Comparison of ENCODE assay signal across 1 cellular context in genomic region chr2:234544659-234545611, GRCh38.
A peak's percentile ranks its signal among the peaks of the same experiment; 100 is the strongest.
TF ChIP-seq lines count a peak whose summit lies in the region.

No MANE protein-coding gene starts in this region.

TF ChIP-seq in HepG2, 621 proteins besides CTCF, POLR2A, EP300 and RAD21 (continued from another document and continues in another):
- no peak for TF ChIP-seq DZIP1 (CRISPR knock-in tag; IDR thresholded peaks at IDR 0.05)
- TF ChIP-seq ZNF564 (CRISPR knock-in tag; IDR thresholded peaks at IDR 0.05), result no peak
- no peak for TF ChIP-seq KIAA2018 (CRISPR knock-in tag; IDR thresholded peaks at IDR 0.05; ENCODE audit: borderline replicate concordance)
- no peak for TF ChIP-seq MIER2 (CRISPR knock-in tag; IDR thresholded peaks at IDR 0.05)
- no peak for TF ChIP-seq HINFP (CRISPR knock-in tag; IDR thresholded peaks at IDR 0.05; ENCODE audit: low read depth)
- no peak for TF ChIP-seq KDM5A (IDR thresholded peaks at IDR 0.05; ENCODE audit: borderline replicate concordance, low read length)
- TF ChIP-seq PAX8 (CRISPR knock-in tag; IDR thresholded peaks at IDR 0.05; ENCODE audit: borderline replicate concordance), result no peak
- no peak; the same call in 1 of the 2 replicates for TF ChIP-seq TSC22D2 (CRISPR knock-in tag; IDR thresholded peaks at IDR 0.05; ENCODE audit: borderline replicate concordance)
- TF ChIP-seq PTBP1 (IDR thresholded peaks at IDR 0.05; ENCODE audit: low read depth, low read length, poor library complexity, severe bottlenecking), result no peak
- 0 out of 2 replicates have a peak, but pooled peaks have one; percentile 31 for TF ChIP-seq GLI4 (CRISPR knock-in tag; IDR thresholded peaks at IDR 0.05; ENCODE audit: borderline replicate concordance)
- TF ChIP-seq AHR (CRISPR knock-in tag; IDR thresholded peaks at IDR 0.05), result peak; percentile 69; the same call in 1 of the 2 replicates
- TF ChIP-seq PCBP1 (IDR thresholded peaks at IDR 0.05; ENCODE audit: borderline replicate concordance, low read depth, low read length), result 0 out of 2 replicates have a peak, but pooled peaks have one; percentile 67
- no peak for TF ChIP-seq KDM5B (CRISPR knock-in tag; IDR thresholded peaks at IDR 0.05; ENCODE audit: borderline replicate concordance)
- no peak for TF ChIP-seq ZNF674 (CRISPR knock-in tag; IDR thresholded peaks at IDR 0.05; ENCODE audit: low read depth)
- no peak for TF ChIP-seq ZNF24 (IDR thresholded peaks at IDR 0.05)
- TF ChIP-seq ZBTB25 (CRISPR knock-in tag; IDR thresholded peaks at IDR 0.05), result 0 out of 2 replicates have a peak, but pooled peaks have one; percentile 26
- no peak for TF ChIP-seq ZNF230 (CRISPR knock-in tag; IDR thresholded peaks at IDR 0.05)
- TF ChIP-seq FIP1L1 (IDR thresholded peaks at IDR 0.05; ENCODE audit: borderline replicate concordance, insufficient read depth, low read depth, low read length), result no peak
- no peak for TF ChIP-seq JUND (CRISPR knock-in tag; IDR thresholded peaks at IDR 0.05)
- TF ChIP-seq ZNF598 (CRISPR knock-in tag; IDR thresholded peaks at IDR 0.05; ENCODE audit: borderline replicate concordance), result peak; percentile 83; the same call in 1 of the 2 replicates
- peak; percentile 32; the same call in 1 of the 2 replicates for TF ChIP-seq HOXA5 (CRISPR knock-in tag; IDR thresholded peaks at IDR 0.05)
- no peak; the same call in 1 of the 2 replicates for TF ChIP-seq ZBED4 (CRISPR knock-in tag; IDR thresholded peaks at IDR 0.05; ENCODE audit: borderline replicate concordance)
- no peak for TF ChIP-seq ARID5B (CRISPR knock-in tag; IDR thresholded peaks at IDR 0.05)
- peak; percentile 89 for TF ChIP-seq ZNF512 (CRISPR knock-in tag; IDR thresholded peaks at IDR 0.05)
- no peak for TF ChIP-seq ZNF710 (CRISPR knock-in tag; IDR thresholded peaks at IDR 0.05; ENCODE audit: borderline replicate concordance)
- TF ChIP-seq HNF4A (CRISPR knock-in tag; IDR thresholded peaks at IDR 0.05), result no peak
- TF ChIP-seq ZNF788 (CRISPR knock-in tag; IDR thresholded peaks at IDR 0.05; ENCODE audit: borderline replicate concordance), result peak; percentile 32; the same call in 1 of the 2 replicates
